In the genomic region with DNA sequence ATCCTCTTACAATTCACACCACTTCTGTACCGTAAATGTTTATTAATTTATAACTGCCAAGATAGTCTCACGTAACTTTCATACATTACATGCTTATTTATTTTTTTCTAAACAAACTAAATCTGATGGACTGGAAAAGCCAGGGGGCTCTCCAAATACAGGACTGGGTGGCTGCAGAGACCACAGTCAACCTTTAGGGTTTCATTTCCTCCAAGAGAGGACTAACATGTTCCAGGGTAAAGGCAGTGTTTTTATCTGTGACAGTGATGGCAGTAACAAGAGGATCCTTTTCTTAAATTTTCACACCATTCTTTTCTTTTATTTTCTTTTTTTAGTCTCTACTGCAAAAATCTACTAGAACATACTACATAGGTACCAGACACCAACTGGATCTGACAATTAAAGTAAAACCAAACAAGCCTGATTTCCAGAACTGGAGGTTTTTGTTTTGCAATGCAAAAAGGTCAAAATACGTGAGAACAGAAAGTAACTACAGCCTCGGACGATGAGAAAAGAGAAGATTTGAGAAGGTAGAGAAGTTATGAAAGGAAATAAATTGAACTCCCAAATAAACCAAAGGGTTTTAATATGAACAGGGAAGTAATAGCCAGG, we compare ENCODE assay signal across 8 cellular contexts. TPM values are rescaled to one million over a fixed set of nuclear protein-coding genes. Genes with fewer than 3 reads are reported as not detected.
DNase-seq lines count a peak whose midpoint lies in the region; ATAC-seq and TF ChIP-seq lines count a peak whose summit lies in the region.

No MANE protein-coding gene starts in this region.

- ATAC-seq in CD4-positive, CD25-positive, alpha-beta regulatory T cell (ENCODE audit: low read depth in 2 of 2) = no peak
- peak; percentile 36 for ATAC-seq in GM19043 (IDR thresholded peaks at IDR 0.05; ENCODE audit: low read depth, unreplicated experiment)
- peak; percentile 38 for ATAC-seq in HG03342 (IDR thresholded peaks at IDR 0.05; ENCODE audit: unreplicated experiment)
- ATAC-seq in activated CD8-positive, alpha-beta T cell treated with anti-CD3 and anti-CD28 coated beads for 36 hours = no peak
- no peak for ATAC-seq in stimulated activated naive CD8-positive, alpha-beta T cell treated with anti-CD3 and anti-CD28 coated beads, Interleukin-15, amount 100 ng/mL, for 72 hours

- H3K4me3 ChIP-seq in CD4-positive, CD25-positive, alpha-beta regulatory T cell (ENCODE audit: low read depth, low read length) = peak overlapping the region; percentile 97
- H3K4me3 ChIP-seq in iPS-11a (ENCODE audit: low read depth, low read length) = peak overlapping the region; percentile 89

- H3K27me3 Mint-ChIP-seq in CD4-positive, CD25-positive, alpha-beta regulatory T cell = no peaks in the 10 kb centered on the region
- H3K27me3 Mint-ChIP-seq in activated CD8-positive, alpha-beta T cell treated with anti-CD3 and anti-CD28 coated beads for 36 hours = no peaks in the 10 kb centered on the region
- no peaks in the 10 kb centered on the region for H3K27me3 Mint-ChIP-seq in stimulated activated naive CD8-positive, alpha-beta T cell treated with anti-CD3 and anti-CD28 coated beads, Interleukin-15, amount 100 ng/mL, for 72 hours

- H3K27ac ChIP-seq in CD4-positive, CD25-positive, alpha-beta regulatory T cell (ENCODE audit: insufficient read depth, low read length, poor library complexity, severe bottlenecking) = peak overlapping the region; percentile 97

- H3K4me1 ChIP-seq in CD4-positive, CD25-positive, alpha-beta regulatory T cell (ENCODE audit: control insufficient read depth, insufficient read depth, low read length, poor library complexity, severe bottlenecking) = peaks cover 27% of the 10 kb centered on the region

- no peaks in the 10 kb centered on the region for H3K9me3 ChIP-seq in CD4-positive, CD25-positive, alpha-beta regulatory T cell (ENCODE audit: control insufficient read depth in 2 of 2, low read length in 2 of 2)

- H3K4me3 Mint-ChIP-seq in CD4-positive, CD25-positive, alpha-beta regulatory T cell = peak overlapping the region; percentile 94 to 100 (median 95)
- H3K4me3 Mint-ChIP-seq in activated CD8-positive, alpha-beta T cell treated with anti-CD3 and anti-CD28 coated beads for 36 hours = peak overlapping the region; percentile 85
- peak overlapping the region; percentile 77 to 100 for H3K4me3 Mint-ChIP-seq in stimulated activated naive CD8-positive, alpha-beta T cell treated with anti-CD3 and anti-CD28 coated beads, Interleukin-15, amount 100 ng/mL, for 72 hours

- intact Hi-C loops in activated CD8-positive, alpha-beta T cell treated with anti-CD3 and anti-CD28 coated beads for 36 hours (cut with micrococcal nuclease) = loop anchor here (2.0 kb wide), 1 partner anchor 21 kb away; no protein-coding TSS in a partner anchor

- no peaks in the 10 kb centered on the region for H3K36me3 Mint-ChIP-seq in CD4-positive, CD25-positive, alpha-beta regulatory T cell
- peaks cover 2% of the 10 kb centered on the region for H3K36me3 Mint-ChIP-seq in activated CD8-positive, alpha-beta T cell treated with anti-CD3 and anti-CD28 coated beads for 36 hours (ENCODE audit: low read depth)

- CTCF ChIA-PET in activated CD8-positive, alpha-beta T cell treated with anti-CD3 and anti-CD28 coated beads for 36 hours (lab: Charles Lee) = interaction anchor here (7.8 kb wide), 1 partner anchor 18 kb away, joined by 64 read pairs; no protein-coding TSS in a partner anchor

- H3K36me3 ChIP-seq in CD4-positive, CD25-positive, alpha-beta regulatory T cell (ENCODE audit: control insufficient read depth, insufficient read depth, low read length) = peaks cover 2% of the 10 kb centered on the region

- H3K27me3 ChIP-seq in CD4-positive, CD25-positive, alpha-beta regulatory T cell (ENCODE audit: control insufficient read depth, insufficient read depth, low read length) = no peaks in the 10 kb centered on the region

- POLR2A ChIA-PET in activated CD8-positive, alpha-beta T cell treated with anti-CD3 and anti-CD28 coated beads for 36 hours (lab: Charles Lee) = interaction anchor here (1.0 kb wide), 1 partner anchor 65 kb away, joined by 4 read pairs; no protein-coding TSS in a partner anchor

- peaks cover 30 to 65% (median 52%) of the 10 kb centered on the region in 4 donors for H3K4me1 Mint-ChIP-seq in CD4-positive, CD25-positive, alpha-beta regulatory T cell
- peaks cover 51% of the 10 kb centered on the region for H3K4me1 Mint-ChIP-seq in activated CD8-positive, alpha-beta T cell treated with anti-CD3 and anti-CD28 coated beads for 36 hours (ENCODE audit: low read depth)
- peaks cover 50% of the 10 kb centered on the region for H3K4me1 Mint-ChIP-seq in stimulated activated naive CD8-positive, alpha-beta T cell treated with anti-CD3 and anti-CD28 coated beads, Interleukin-15, amount 100 ng/mL, for 72 hours

- peaks cover 0 to 2% (median 0%) of the 10 kb centered on the region in 7 donors for H3K9me3 Mint-ChIP-seq in CD4-positive, CD25-positive, alpha-beta regulatory T cell
- no peaks in the 10 kb centered on the region for H3K9me3 Mint-ChIP-seq in activated CD8-positive, alpha-beta T cell treated with anti-CD3 and anti-CD28 coated beads for 36 hours
- H3K9me3 Mint-ChIP-seq in stimulated activated naive CD8-positive, alpha-beta T cell treated with anti-CD3 and anti-CD28 coated beads, Interleukin-15, amount 100 ng/mL, for 72 hours = no peaks in the 10 kb centered on the region

- DNase-seq in CD4-positive, CD25-positive, alpha-beta regulatory T cell = peak in 1 of 3 donors; percentile 29
- DNase-seq in activated CD8-positive, alpha-beta T cell treated with anti-CD3 and anti-CD28 coated beads for 36 hours = peak; percentile 36
- DNase-seq in stimulated activated naive CD8-positive, alpha-beta T cell treated with anti-CD3 and anti-CD28 coated beads, Interleukin-15, amount 100 ng/mL, for 72 hours = no peak
- no peak for DNase-seq in NK-92 treated with Interleukin-12 subunit alpha and Interleukin-12 subunit beta, amount 100 ng/mL, for 24 hours (lab: John Stamatoyannopoulos, UW)
- no peak for DNase-seq in stimulated activated naive CD4-positive, alpha-beta T cell treated with Interleukin-2 at 50 U/mL for 16 hours (lab: John Stamatoyannopoulos, UW)

- no peak for TF ChIP-seq CTCF in activated CD8-positive, alpha-beta T cell treated with anti-CD3 and anti-CD28 coated beads for 36 hours (IDR thresholded peaks at IDR 0.05)

- peak overlapping the region; percentile 96 to 98 (median 97) for H3K27ac Mint-ChIP-seq in CD4-positive, CD25-positive, alpha-beta regulatory T cell
- peak overlapping the region; percentile 93 for H3K27ac Mint-ChIP-seq in activated CD8-positive, alpha-beta T cell treated with anti-CD3 and anti-CD28 coated beads for 36 hours
- peak overlapping the region; percentile 98 to 100 for H3K27ac Mint-ChIP-seq in stimulated activated naive CD8-positive, alpha-beta T cell treated with anti-CD3 and anti-CD28 coated beads, Interleukin-15, amount 100 ng/mL, for 72 hours

RNA-seq across cellular contexts. Expression of a gene that starts 1.2 kb away (rescaled TPM):
- 40.8 TPM for total RNA-seq in CD4-positive, CD25-positive, alpha-beta regulatory T cell
- 10 to 100 TPM; 57.1 to 67.2 (median 59.8) TPM for polyA plus RNA-seq in CD4-positive, CD25-positive, alpha-beta regulatory T cell
- 10 to 100 TPM; 14.6 to 15.9 TPM for total RNA-seq in activated CD8-positive, alpha-beta T cell treated with anti-CD3 and anti-CD28 coated beads for 36 hours

Comparison
In these comparisons a context has a peak if more than half of its experiments do, and no peak if none do; other contexts are left out.
1. ATAC-seq: peak in GM19043 (single experiment) and HG03342 (single experiment); none in CD4-positive, CD25-positive, alpha-beta regulatory T cell (0 of 2), activated CD8-positive, alpha-beta T cell treated with anti-CD3 and anti-CD28 coated beads for 36 hours (single experiment) and stimulated activated naive CD8-positive, alpha-beta T cell treated with anti-CD3 and anti-CD28 coated beads, Interleukin-15, amount 100 ng/mL, for 72 hours (single experiment).
2. Peak in every context shown above with its lines, with median percentiles within 50 percentile points of each other: H3K27ac Mint-ChIP-seq and H3K4me3 Mint-ChIP-seq.